1 cellular context compared by ENCODE assay signal in the genomic region with DNA sequence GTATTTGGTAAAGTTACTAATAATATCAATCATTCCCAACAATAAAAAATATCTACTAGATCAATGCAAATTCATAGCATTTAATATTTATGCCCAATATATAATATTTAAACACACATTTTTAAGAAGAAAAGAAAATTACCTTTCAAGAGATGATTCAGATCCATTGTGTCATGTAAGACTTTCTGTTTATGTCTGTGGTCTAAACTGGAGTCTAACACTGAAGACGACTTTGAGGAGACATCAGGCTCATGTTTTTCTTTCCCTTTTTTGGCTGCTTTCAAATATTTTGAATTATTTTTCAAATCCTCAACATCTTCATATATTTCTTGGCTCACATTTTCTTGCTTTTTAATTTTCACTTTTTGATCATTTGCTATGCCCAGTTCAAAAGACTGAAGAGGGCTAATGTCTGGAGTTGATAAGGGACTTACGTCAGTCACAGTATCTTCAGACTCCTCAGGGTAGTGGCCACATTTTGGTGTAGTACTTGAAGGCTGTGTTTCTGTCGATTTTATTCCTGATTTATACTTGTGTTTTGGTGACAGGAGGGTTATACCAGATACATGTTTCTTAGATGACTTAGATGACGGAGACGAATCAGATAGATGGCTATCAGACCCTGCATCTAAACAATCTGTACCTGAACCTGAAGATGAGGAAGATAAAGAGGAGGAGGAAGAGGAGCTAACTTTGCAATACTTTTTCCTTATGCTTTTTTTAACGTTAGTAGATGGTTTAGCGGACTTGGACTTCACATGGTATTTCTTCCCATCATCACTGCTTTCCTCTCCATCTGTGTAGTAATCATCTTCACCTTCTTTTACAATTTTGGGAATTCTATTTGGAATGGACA.
TF ChIP-seq lines count a peak whose summit lies in the region.

No MANE protein-coding gene starts in this region.

TF ChIP-seq in GM12878, 131 proteins besides CTCF, POLR2A, EP300 and RAD21:
- TF ChIP-seq CHD4 (IDR thresholded peaks at IDR 0.05) = no peak
- no peak for TF ChIP-seq RAD51 (IDR thresholded peaks at IDR 0.05)
- TF ChIP-seq, protein P1, sequence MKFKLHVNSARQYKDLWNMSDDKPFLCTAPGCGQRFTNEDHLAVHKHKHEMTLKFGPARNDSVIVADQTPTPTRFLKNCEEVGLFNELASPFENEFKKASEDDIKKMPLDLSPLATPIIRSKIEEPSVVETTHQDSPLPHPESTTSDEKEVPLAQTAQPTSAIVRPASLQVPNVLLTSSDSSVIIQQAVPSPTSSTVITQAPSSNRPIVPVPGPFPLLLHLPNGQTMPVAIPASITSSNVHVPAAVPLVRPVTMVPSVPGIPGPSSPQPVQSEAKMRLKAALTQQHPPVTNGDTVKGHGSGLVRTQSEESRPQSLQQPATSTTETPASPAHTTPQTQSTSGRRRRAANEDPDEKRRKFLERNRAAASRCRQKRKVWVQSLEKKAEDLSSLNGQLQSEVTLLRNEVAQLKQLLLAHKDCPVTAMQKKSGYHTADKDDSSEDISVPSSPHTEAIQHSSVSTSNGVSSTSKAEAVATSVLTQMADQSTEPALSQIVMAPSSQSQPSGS (IDR thresholded peaks at IDR 0.05; ENCODE audit: low read length) = no peak
- TF ChIP-seq RUNX3 (IDR thresholded peaks at IDR 0.05; ENCODE audit: low read length) = peak; percentile 22; the same call in 1 of the 2 replicates
